Comparison of ENCODE assay signal across 11 cellular contexts in genomic region chr15:67836134-67836455, GRCh38. TPM values are rescaled to one million over a fixed set of nuclear protein-coding genes. Genes with fewer than 3 reads are reported as not detected.
DNase-seq lines count a peak whose midpoint lies in the region; ATAC-seq, FAIRE-seq and TF ChIP-seq lines count a peak whose summit lies in the region.
"Had no signal": no experiment of that assay in that cellular context is flagged by ENCODE, and none has a peak within 500 bp of the region (broad histone marks: within the 10 kb centered on the region; RNA-seq: fewer than 3 reads in every experiment).

No MANE protein-coding gene starts in this region.

- no peak overlapping the region for H3K27ac Mint-ChIP-seq in activated CD8-positive, alpha-beta memory T cell treated with anti-CD3 and anti-CD28 coated beads, Interleukin-2, amount 10 ng/mL, durations not matched to agents 7 days and 5 days
- no peak overlapping the region for H3K27ac Mint-ChIP-seq in activated naive CD8-positive, alpha-beta T cell treated with anti-CD3 and anti-CD28 coated beads, Interleukin-2, amount 10 ng/mL, durations not matched to agents 7 days and 5 days

- CTCF ChIA-PET in activated CD8-positive, alpha-beta memory T cell treated with anti-CD3 and anti-CD28 coated beads, Interleukin-2, amount 10 ng/mL, durations not matched to agents 7 days and 5 days (lab: Charles Lee) = interaction anchor here (0.6 to 4.2 kb wide), 21 partner anchors 9 to 896 kb away, joined by 3 to 71 read pairs (median 4); partner anchors contain the start of gene SKOR1

- H3K9ac ChIP-seq in kidney (ENCODE audit: low read length in 2 of 2) = peak overlapping the region; percentile 24 to 26

- peaks cover 40% of the 10 kb centered on the region for H3K4me1 Mint-ChIP-seq in activated CD8-positive, alpha-beta memory T cell treated with anti-CD3 and anti-CD28 coated beads, Interleukin-2, amount 10 ng/mL, durations not matched to agents 7 days and 5 days
- peaks cover 35% of the 10 kb centered on the region for H3K4me1 Mint-ChIP-seq in activated naive CD8-positive, alpha-beta T cell treated with anti-CD3 and anti-CD28 coated beads, Interleukin-2, amount 10 ng/mL, durations not matched to agents 7 days and 5 days

- no peak for ATAC-seq in activated CD8-positive, alpha-beta memory T cell treated with anti-CD3 and anti-CD28 coated beads, Interleukin-2, amount 10 ng/mL, durations not matched to agents 7 days and 5 days
- no peak for ATAC-seq in activated naive CD8-positive, alpha-beta T cell treated with anti-CD3 and anti-CD28 coated beads, Interleukin-2, amount 10 ng/mL, durations not matched to agents 7 days and 5 days (ENCODE audit: low read depth)
- ATAC-seq in left lobe of liver = no peak
- no peak for ATAC-seq in SK-N-SH treated with all-trans-retinoic acid at 6 μM for 48 hours
- ATAC-seq: mucosa of descending colon had no signal

- TF ChIP-seq CTCF in kidney (IDR thresholded peaks at IDR 0.05; ENCODE audit: borderline replicate concordance, extremely low read depth, insufficient read depth) (no peak), thyroid gland (IDR thresholded peaks at IDR 0.05) (no peak)

- peaks cover 2% of the 10 kb centered on the region for H3K36me3 Mint-ChIP-seq in activated CD8-positive, alpha-beta memory T cell treated with anti-CD3 and anti-CD28 coated beads, Interleukin-2, amount 10 ng/mL, durations not matched to agents 7 days and 5 days
- peaks cover 3% of the 10 kb centered on the region for H3K36me3 Mint-ChIP-seq in activated naive CD8-positive, alpha-beta T cell treated with anti-CD3 and anti-CD28 coated beads, Interleukin-2, amount 10 ng/mL, durations not matched to agents 7 days and 5 days

- H3K27me3 ChIP-seq in thyroid gland = peaks cover 19% of the 10 kb centered on the region

- peak overlapping the region; percentile 55 for H3K4me3 Mint-ChIP-seq in activated CD8-positive, alpha-beta memory T cell treated with anti-CD3 and anti-CD28 coated beads, Interleukin-2, amount 10 ng/mL, durations not matched to agents 7 days and 5 days
- H3K4me3 Mint-ChIP-seq in activated naive CD8-positive, alpha-beta T cell treated with anti-CD3 and anti-CD28 coated beads, Interleukin-2, amount 10 ng/mL, durations not matched to agents 7 days and 5 days = peak overlapping the region; percentile 78

- H3K9me3 Mint-ChIP-seq in activated CD8-positive, alpha-beta memory T cell treated with anti-CD3 and anti-CD28 coated beads, Interleukin-2, amount 10 ng/mL, durations not matched to agents 7 days and 5 days (ENCODE audit: low read depth) = no peaks in the 10 kb centered on the region
- no peaks in the 10 kb centered on the region for H3K9me3 Mint-ChIP-seq in activated naive CD8-positive, alpha-beta T cell treated with anti-CD3 and anti-CD28 coated beads, Interleukin-2, amount 10 ng/mL, durations not matched to agents 7 days and 5 days

- H3K27ac ChIP-seq in kidney (ENCODE audit: low read depth in 2 of 2, low read length in 2 of 2) = no peak overlapping the region
- H3K27ac ChIP-seq in thyroid gland = peak overlapping the region in 1 of 3 donors; percentile 11
- H3K27ac ChIP-seq: VCaP had no signal

- peaks cover 19 to 27% of the 10 kb centered on the region in 2 donors for H3K4me1 ChIP-seq in kidney (ENCODE audit: control insufficient read depth in 1 of 2, insufficient read depth in 1 of 2, low read depth in 1 of 2, low read length in 2 of 2)
- H3K4me1 ChIP-seq in thyroid gland = peaks cover 32 to 59% of the 10 kb centered on the region in 2 donors

- no peak for TF ChIP-seq POLR2A in thyroid gland (IDR thresholded peaks at IDR 0.05)

- H3K4me3 ChIP-seq in kidney (ENCODE audit: low read length in 2 of 2) = peak overlapping the region; percentile 40 to 59
- H3K4me3 ChIP-seq in thyroid gland (replicated peaks in 1 of 3) = peak overlapping the region in 2 of 3 donors; percentile 30 to 46
- H3K4me3 ChIP-seq: mucosa of descending colon had no signal

- peaks cover 71% of the 10 kb centered on the region for H3K27me3 Mint-ChIP-seq in activated CD8-positive, alpha-beta memory T cell treated with anti-CD3 and anti-CD28 coated beads, Interleukin-2, amount 10 ng/mL, durations not matched to agents 7 days and 5 days
- peaks cover 64% of the 10 kb centered on the region for H3K27me3 Mint-ChIP-seq in activated naive CD8-positive, alpha-beta T cell treated with anti-CD3 and anti-CD28 coated beads, Interleukin-2, amount 10 ng/mL, durations not matched to agents 7 days and 5 days

- WGBS in thyroid gland, 2 donors = 5% methylated on average over 16 of the region's 16 CpGs

- FAIRE-seq in kidney (lab: Jason Lieb, UNC) = no peak

- DNase-seq in activated CD8-positive, alpha-beta memory T cell treated with anti-CD3 and anti-CD28 coated beads, Interleukin-2, amount 10 ng/mL, durations not matched to agents 7 days and 5 days = no peak
- no peak for DNase-seq in activated CD8-positive, alpha-beta memory T cell treated with anti-CD3 and anti-CD28 coated beads, Interleukin-2, amount 50 U/mL, for 48 hours
- DNase-seq in activated naive CD8-positive, alpha-beta T cell treated with anti-CD3 and anti-CD28 coated beads, Interleukin-2, amount 10 ng/mL, durations not matched to agents 7 days and 5 days = peak; percentile 47
- no peak for DNase-seq in kidney
- DNase-seq in thyroid gland = no peak
- no peak for DNase-seq in left lobe of liver (ENCODE audit: low spot score)
- no peak for DNase-seq in NK-92 (lab: John Stamatoyannopoulos, UW; ENCODE audit: unreplicated experiment)

- POLR2A ChIA-PET in activated naive CD8-positive, alpha-beta T cell treated with anti-CD3 and anti-CD28 coated beads, Interleukin-2, amount 10 ng/mL, durations not matched to agents 7 days and 5 days (lab: Charles Lee) = no interaction called here

- intact Hi-C loops in kidney (cut with DNase I) = loop anchor here (10.0 kb wide), 1 partner anchor 371 kb away; no protein-coding TSS in a partner anchor
- intact Hi-C loops in thyroid gland (cut with DNase I) = loop anchor here (5.0 kb wide), 1 partner anchor 314 kb away; the partner anchor contains the start of gene C15orf61

- H3K9me3 ChIP-seq in kidney (ENCODE audit: control insufficient read depth in 1 of 2, low read length in 2 of 2) (no peaks in the 10 kb centered on the region), thyroid gland (no peaks in the 10 kb centered on the region)
- H3K9me3 ChIP-seq: mucosa of descending colon had no signal

- H3K36me3 ChIP-seq in kidney (ENCODE audit: control insufficient read depth in 1 of 2, insufficient read depth in 2 of 2, low read length in 2 of 2) (no peaks in the 10 kb centered on the region), thyroid gland (no peaks in the 10 kb centered on the region)

TF ChIP-seq in SK-N-SH treated with all-trans-retinoic acid at 6 μM for 48 hours, 23 proteins besides CTCF, POLR2A, EP300 and RAD21 (continues in another document):
- TF ChIP-seq TSHZ2 (CRISPR knock-in tag; IDR thresholded peaks at IDR 0.05) (no peak), ZC3H10 (CRISPR knock-in tag; IDR thresholded peaks at IDR 0.05) (no peak), TOX (CRISPR knock-in tag; IDR thresholded peaks at IDR 0.05; ENCODE audit: borderline replicate concordance) (no peak), CSDC2 (CRISPR knock-in tag; IDR thresholded peaks at IDR 0.05) (no peak)

RNA-seq across cellular contexts. Expression of gene RNU6-1, which starts 3.8 kb away (rescaled TPM):
- total RNA-seq in activated CD8-positive, alpha-beta memory T cell treated with anti-CD3 and anti-CD28 coated beads, Interleukin-2, amount 10 ng/mL, durations not matched to agents 7 days and 5 days = not detected
- total RNA-seq in activated naive CD8-positive, alpha-beta T cell treated with anti-CD3 and anti-CD28 coated beads, Interleukin-2, amount 10 ng/mL, durations not matched to agents 7 days and 5 days = not detected
- total RNA-seq in kidney (not detected), thyroid gland (not detected), left lobe of liver (not detected)
- not detected for polyA plus RNA-seq in kidney (ENCODE audit: insufficient read depth, low read depth, low replicate concordance)
- total RNA-seq: G401, mucosa of descending colon had no signal

RNA-seq across cellular contexts. Expression of gene SKOR1, which starts 10.8 kb away (rescaled TPM):
- under 1 TPM; 0.19 to 0.23 TPM for total RNA-seq in activated CD8-positive, alpha-beta memory T cell treated with anti-CD3 and anti-CD28 coated beads, Interleukin-2, amount 10 ng/mL, durations not matched to agents 7 days and 5 days
- under 1 TPM; 0.71 to 0.89 TPM for total RNA-seq in activated naive CD8-positive, alpha-beta T cell treated with anti-CD3 and anti-CD28 coated beads, Interleukin-2, amount 10 ng/mL, durations not matched to agents 7 days and 5 days
- total RNA-seq in kidney (0.57 TPM), thyroid gland (1 to 10 TPM in 1 of 4 donors, under 1 TPM in 3; 0.49 to 1.2 (median 0.85) TPM), left lobe of liver (0.13 TPM)
- polyA plus RNA-seq in kidney (ENCODE audit: insufficient read depth, low read depth, low replicate concordance) = 0.22 TPM
